20 cellular contexts compared by ENCODE assay signal in genomic region chr14:37931998-37932397, GRCh38.
"Had no signal": no experiment of that assay in that cellular context is flagged by ENCODE, and none has a peak within 500 bp of the region (broad histone marks: within the 10 kb centered on the region; RNA-seq: fewer than 3 reads in every experiment).

No MANE protein-coding gene starts in this region.

- ATAC-seq: activated naive CD8-positive, alpha-beta T cell treated with anti-CD3 and anti-CD28 coated beads, Interleukin-2, amount 50 U/mL, for 24 hours; left cardiac atrium; naive thymus-derived CD4-positive, alpha-beta T cell; sciatic nerve; stimulated activated naive CD8-positive, alpha-beta T cell treated with anti-CD3 and anti-CD28 coated beads, Interleukin-15, Interleukin-2, amounts not matched to agents 100 U/mL and 50 U/mL, for 24 hours; T-cell had no signal

- H3K27ac Mint-ChIP-seq: activated naive CD8-positive, alpha-beta T cell treated with anti-CD3 and anti-CD28 coated beads, Interleukin-2, amount 50 U/mL, for 24 hours; activated T-helper 1 cell treated with anti-CD3 and anti-CD28 coated beads, Interleukin-12 subunit alpha, Interleukin-12 subunit beta, Interleukin-2, Interleukin-4 antibody, amounts not matched to agents 30 ng/mL and 10 ng/mL and 1 ng/mL, durations not matched to agents 14 hours and 24 hours and 36 hours; naive thymus-derived CD4-positive, alpha-beta T cell; progenitor cell of endocrine pancreas; T-cell had no signal

- H3K4me3 Mint-ChIP-seq: activated naive CD8-positive, alpha-beta T cell treated with anti-CD3 and anti-CD28 coated beads, Interleukin-2, amount 50 U/mL, for 24 hours; activated T-helper 1 cell treated with anti-CD3 and anti-CD28 coated beads, Interleukin-12 subunit alpha, Interleukin-12 subunit beta, Interleukin-2, Interleukin-4 antibody, amounts not matched to agents 30 ng/mL and 10 ng/mL and 1 ng/mL, durations not matched to agents 14 hours and 24 hours and 36 hours; naive thymus-derived CD4-positive, alpha-beta T cell; T-cell had no signal

- H3K4me3 ChIP-seq: colonic mucosa, lung, upper lobe of left lung had no signal

- H3K9me3 Mint-ChIP-seq: activated naive CD8-positive, alpha-beta T cell treated with anti-CD3 and anti-CD28 coated beads, Interleukin-2, amount 50 U/mL, for 24 hours; activated T-helper 1 cell treated with anti-CD3 and anti-CD28 coated beads, Interleukin-12 subunit alpha, Interleukin-12 subunit beta, Interleukin-2, Interleukin-4 antibody, amounts not matched to agents 30 ng/mL and 10 ng/mL and 1 ng/mL, durations not matched to agents 14 hours and 24 hours and 36 hours had no signal

- DNase-seq: activated CD4-positive, alpha-beta T cell treated with anti-CD3 and anti-CD28 coated beads for 1 hour; activated CD4-positive, alpha-beta T cell treated with anti-CD3 and anti-CD28 coated beads, Interleukin-2, amount 50 U/mL, for 48 hours; activated naive CD4-positive, alpha-beta T cell treated with Interleukin-2 at 50 U/mL for 16 hours; activated naive CD8-positive, alpha-beta T cell treated with anti-CD3 and anti-CD28 coated beads, Interleukin-2, amount 50 U/mL, for 24 hours; caudate nucleus; colonic mucosa; effector memory CD4-positive, alpha-beta T cell; left cardiac atrium; naive thymus-derived CD4-positive, alpha-beta T cell; stimulated activated CD4-positive, alpha-beta T cell treated with anti-CD3 and anti-CD28 coated beads, Interleukin-2, amount 100 ng/mL, for 48 hours; stimulated activated CD8-positive, alpha-beta memory T cell treated with anti-CD3 and anti-CD28 coated beads, Interleukin-4, amount 100 ng/mL, for 48 hours; stimulated activated naive CD8-positive, alpha-beta T cell treated with anti-CD3 and anti-CD28 coated beads, Interleukin-15, Interleukin-2, amounts not matched to agents 100 U/mL and 50 U/mL, for 24 hours; T-cell; T1000; upper lobe of left lung had no signal

- H3K36me3 ChIP-seq: colonic mucosa, neutrophil, upper lobe of left lung had no signal

- H3K9me3 ChIP-seq: colonic mucosa, neutrophil, upper lobe of left lung had no signal

- H3K4me1 Mint-ChIP-seq: activated naive CD8-positive, alpha-beta T cell treated with anti-CD3 and anti-CD28 coated beads, Interleukin-2, amount 50 U/mL, for 24 hours; naive thymus-derived CD4-positive, alpha-beta T cell; T-cell had no signal

- H3K27me3 ChIP-seq: colonic mucosa, neutrophil, upper lobe of left lung had no signal

- H3K36me3 Mint-ChIP-seq: naive thymus-derived CD4-positive, alpha-beta T cell; T-cell had no signal

- H3K27me3 Mint-ChIP-seq: activated naive CD8-positive, alpha-beta T cell treated with anti-CD3 and anti-CD28 coated beads, Interleukin-2, amount 50 U/mL, for 24 hours; progenitor cell of endocrine pancreas had no signal
